Comparison of ENCODE assay signal across 12 cellular contexts in the genomic region with DNA sequence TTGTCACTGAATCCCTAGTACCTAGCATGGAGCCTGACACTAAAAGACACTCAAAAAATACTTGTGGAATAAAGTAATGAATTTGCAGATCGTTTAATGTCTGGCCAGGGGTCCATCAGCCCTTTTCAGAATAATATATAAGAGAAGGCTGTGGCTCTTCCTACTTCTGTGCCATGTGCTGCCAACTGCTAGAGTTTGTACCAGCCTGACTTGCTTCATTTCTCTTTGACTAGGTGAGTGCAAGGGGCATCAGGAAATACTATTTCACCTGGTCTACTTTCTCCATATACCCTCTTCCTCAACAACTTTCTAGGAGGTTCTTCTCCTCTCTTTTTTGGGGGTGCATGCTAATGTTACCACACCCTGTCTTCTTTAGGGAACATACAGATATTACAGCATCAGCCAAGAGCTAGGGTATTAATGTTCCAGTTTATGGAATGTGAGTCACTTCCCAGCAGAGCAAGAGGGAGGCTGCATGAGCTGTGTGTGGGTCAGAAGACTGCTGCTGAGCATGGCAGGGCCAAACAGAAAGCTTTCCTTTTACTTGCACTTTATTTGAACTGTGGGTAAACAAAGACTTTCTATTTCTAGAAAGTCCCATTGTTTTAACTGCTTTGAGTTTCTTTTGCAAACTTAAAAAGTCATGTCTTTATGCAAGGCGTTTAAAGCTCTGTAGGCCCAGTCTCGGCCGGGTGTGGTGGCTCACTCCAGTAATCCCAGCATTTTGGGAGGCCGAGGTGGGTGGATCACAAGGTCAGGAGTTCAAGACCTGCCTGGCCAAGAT.
A peak's percentile ranks its signal among the peaks of the same experiment; 100 is the strongest.
DNase-seq lines count a peak whose midpoint lies in the region; ATAC-seq, FAIRE-seq and TF ChIP-seq lines count a peak whose summit lies in the region.
"Had no signal": no experiment of that assay in that cellular context is flagged by ENCODE, and none has a peak within 500 bp of the region (broad histone marks: within the 10 kb centered on the region; RNA-seq: fewer than 3 reads in every experiment).

No MANE protein-coding gene starts in this region.

- H3K9me3 Mint-ChIP-seq in Calu3 (ENCODE audit: low read depth, unreplicated experiment) = peaks cover 3% of the 10 kb centered on the region

- POLR2A ChIA-PET in HepG2 (lab: Yijun Ruan, JAX) = no interaction called here

- H3K27ac ChIP-seq in prostate gland (peak overlapping the region; percentile 18 to 41), HepG2 (ENCODE audit: extremely low read length, insufficient read depth, low read length) (no peak overlapping the region), MM.1S (ENCODE audit: low read length) (no peak overlapping the region)
- H3K27ac ChIP-seq: lower lobe of right lung had no signal

- H3F3A ChIP-seq in MM.1S (ENCODE audit: insufficient read depth, low read length) = no peaks in the 10 kb centered on the region

- no peak overlapping the region for H3K4me3 Mint-ChIP-seq in Calu3 (ENCODE audit: low read depth, unreplicated experiment)

- H3K27me3 ChIP-seq in adipocyte (replicated peaks; ENCODE audit: control insufficient read depth, insufficient read depth, low read length) = no peaks in the 10 kb centered on the region
- no peaks in the 10 kb centered on the region for H3K27me3 ChIP-seq in prostate gland (replicated peaks; ENCODE audit: insufficient read depth)
- H3K27me3 ChIP-seq in HepG2 (ENCODE audit: control insufficient read depth in 1 of 2, insufficient read depth in 2 of 2, low read length in 2 of 2) = no peaks in the 10 kb centered on the region
- no peaks in the 10 kb centered on the region for H3K27me3 ChIP-seq in MM.1S (replicated peaks; ENCODE audit: insufficient read depth, low read length)

- peaks cover 13% of the 10 kb centered on the region for H3K27me3 Mint-ChIP-seq in Calu3 (ENCODE audit: unreplicated experiment)

- no peak for TF ChIP-seq RAD21 in HepG2 (CRISPR knock-in tag; IDR thresholded peaks at IDR 0.05)

- 33% methylated on average over 5 of the region's 5 CpGs for WGBS in prostate gland
- WGBS in HepG2 (ENCODE audit: low lambda C conversion rate) = 8% methylated on average over 5 of the region's 5 CpGs

- no peak for FAIRE-seq in HepG2 (lab: Jason Lieb, UNC)

- no peak for TF ChIP-seq POLR2A in prostate gland (IDR thresholded peaks at IDR 0.05)
- TF ChIP-seq POLR2A in HepG2 (IDR thresholded peaks at IDR 0.05; ENCODE audit: insufficient read depth in 1 of 2, low read depth in 2 of 2, low read length in 2 of 2) = no peak

- H2AFZ ChIP-seq in HepG2 (ENCODE audit: low read length) (no peak overlapping the region), MM.1S (ENCODE audit: low read length) (no peak overlapping the region)

- H4K20me1 ChIP-seq in HepG2 (ENCODE audit: insufficient read depth, low read length) = no peaks in the 10 kb centered on the region
- H4K20me1 ChIP-seq in MM.1S (ENCODE audit: insufficient read depth, low read length) = no peaks in the 10 kb centered on the region

- H3K79me2 ChIP-seq in HepG2 (ENCODE audit: insufficient read depth, low read length) (no peaks in the 10 kb centered on the region), MM.1S (ENCODE audit: low read length) (no peaks in the 10 kb centered on the region)

- no peaks in the 10 kb centered on the region for H3K9me2 ChIP-seq in MM.1S (replicated peaks; ENCODE audit: insufficient read depth, low read length)

- no peak for ATAC-seq in HepG2

- TF ChIP-seq EP300 in HepG2 (IDR thresholded peaks at IDR 0.05; ENCODE audit: low read depth in 2 of 2, low read length in 2 of 2) (no peak), HepG2 (CRISPR knock-in tag; IDR thresholded peaks at IDR 0.05; ENCODE audit: borderline replicate concordance) (no peak)

- in situ Hi-C loops in HepG2 (cut with HindIII; ENCODE audit: extremely low pct_ligation_motif_present, low pct_unique_long_range_greater_than_20kb) = no loop called here

- DNase-seq in Calu3 (peak; percentile 4), adipocyte (ENCODE audit: low read depth) (peak; percentile 84), foreskin fibroblast (peak; percentile 84 to 90), prostate gland (ENCODE audit: low spot score) (peak; percentile 9), HepG2 (ENCODE audit: low spot score) (no peak), NCI-H2107 (lab: John Stamatoyannopoulos, UW) (no peak), NCI-H774 (lab: John Stamatoyannopoulos, UW) (no peak), MM.1S (no peak)
- DNase-seq: activated CD4-positive, alpha-beta T cell treated with anti-CD3 and anti-CD28 coated beads, Interleukin-2, amount 50 U/mL, for 1 hour; lower lobe of right lung; OCI-M1; stimulated activated CD4-positive, alpha-beta T cell treated with anti-CD3 and anti-CD28 coated beads, Interleukin-4, amount 100 ng/mL, for 4 hours had no signal

- H3K27ac Mint-ChIP-seq in Calu3 (ENCODE audit: unreplicated experiment) = no peak overlapping the region

- H3K4me3 ChIP-seq in adipocyte (ENCODE audit: low read length) (peak overlapping the region; percentile 39), foreskin fibroblast (ENCODE audit: low read depth in 1 of 2, low read length in 2 of 2) (no peak overlapping the region), prostate gland (no peak overlapping the region), HepG2 (replicated peaks in 1 of 3; ENCODE audit: insufficient read depth in 1 of 3, low read depth in 2 of 3, low read length in 3 of 3) (no peak overlapping the region), MM.1S (ENCODE audit: low read length) (no peak overlapping the region)
- H3K4me3 ChIP-seq: lower lobe of right lung had no signal

- H3K4me1 ChIP-seq in adipocyte (ENCODE audit: control insufficient read depth, insufficient read depth, low read length) (peaks cover 20% of the 10 kb centered on the region), prostate gland (replicated peaks) (no peaks in the 10 kb centered on the region), HepG2 (ENCODE audit: insufficient read depth, low read length) (no peaks in the 10 kb centered on the region), MM.1S (ENCODE audit: low read length) (no peaks in the 10 kb centered on the region)

- intact Hi-C loops in Calu3 (cut with micrococcal nuclease; ENCODE audit: unreplicated experiment) (no loop called here), prostate gland (cut with DNase I) (no loop called here), HepG2 (cut with micrococcal nuclease; ENCODE audit: unreplicated experiment) (no loop called here)

- TF ChIP-seq CTCF in Calu3 (IDR thresholded peaks at IDR 0.05; ENCODE audit: unreplicated experiment) (no peak), foreskin fibroblast (IDR thresholded peaks at IDR 0.05; ENCODE audit: low read depth, low read length) (no peak), prostate gland (IDR thresholded peaks at IDR 0.05) (no peak), HepG2 (CRISPR knock-in tag; IDR thresholded peaks at IDR 0.05) (no peak), MM.1S (IDR thresholded peaks at IDR 0.05; ENCODE audit: low read length) (no peak)

- H3K4me1 Mint-ChIP-seq in Calu3 (ENCODE audit: low read depth, unreplicated experiment) = peaks cover 7% of the 10 kb centered on the region

- no peak overlapping the region for H3K4me2 ChIP-seq in HepG2 (ENCODE audit: low read depth, low read length)
- H3K4me2 ChIP-seq in MM.1S (ENCODE audit: low read depth, low read length) = no peak overlapping the region

- no peaks in the 10 kb centered on the region for H3K36me3 ChIP-seq in adipocyte (ENCODE audit: control insufficient read depth, insufficient read depth, low read length, severe bottlenecking)
- H3K36me3 ChIP-seq in prostate gland = no peaks in the 10 kb centered on the region
- no peaks in the 10 kb centered on the region for H3K36me3 ChIP-seq in HepG2 (replicated peaks in 1 of 2; ENCODE audit: control insufficient read depth in 1 of 2, insufficient read depth in 2 of 2, low read length in 2 of 2)
- H3K36me3 ChIP-seq in MM.1S (replicated peaks; ENCODE audit: insufficient read depth, low read length) = no peaks in the 10 kb centered on the region
- H3K36me3 ChIP-seq: lower lobe of right lung had no signal

- no peaks in the 10 kb centered on the region for H3K36me3 Mint-ChIP-seq in Calu3 (ENCODE audit: insufficient read depth, unreplicated experiment)

- BruUV-seq in Calu3 (replicated peaks; lab: Mats Ljungman, UMichigan) (no TSS peak), HepG2 (replicated peaks; lab: Mats Ljungman, UMichigan) (no TSS peak)

- H3K9ac ChIP-seq in adipocyte (ENCODE audit: low read length) (peak overlapping the region; percentile 41), HepG2 (ENCODE audit: insufficient read depth, low read depth, low read length) (no peak overlapping the region), MM.1S (ENCODE audit: low read length) (no peak overlapping the region)

- CTCF ChIA-PET in Calu3 (lab: Charles Lee) = interaction anchor here (1.2 kb wide), 1 partner anchor 9 kb away, joined by 3 read pairs; no protein-coding TSS in a partner anchor
- CTCF ChIA-PET in HepG2 (lab: Yijun Ruan, JAX; ENCODE audit: low intra/inter-chr PET ratio, low total read pairs) = no interaction called here

- H3K9me3 ChIP-seq in adipocyte (ENCODE audit: control insufficient read depth, low read length) = peaks cover 3% of the 10 kb centered on the region
- no peaks in the 10 kb centered on the region for H3K9me3 ChIP-seq in prostate gland
- H3K9me3 ChIP-seq in HepG2 (ENCODE audit: low read length) = no peaks in the 10 kb centered on the region
- no peaks in the 10 kb centered on the region for H3K9me3 ChIP-seq in MM.1S (replicated peaks; ENCODE audit: insufficient read depth, low read length)
- H3K9me3 ChIP-seq: lower lobe of right lung had no signal

TF ChIP-seq in HepG2, 621 proteins besides CTCF, POLR2A, EP300 and RAD21:
- TF ChIP-seq KAT2B (IDR thresholded peaks at IDR 0.05; ENCODE audit: borderline replicate concordance, low read depth, low read length) = no peak

Comparison
In these comparisons a context has a peak if more than half of its experiments do, and no peak if none do; other contexts are left out.
1. DNase-seq: peak in Calu3 (single experiment), adipocyte (single experiment), foreskin fibroblast (2 of 2) and prostate gland (single experiment); none in HepG2 (single experiment), NCI-H2107 (single experiment), NCI-H774 (single experiment) and MM.1S (single experiment).
2. H3K27ac ChIP-seq: peak in prostate gland (2 of 2); none in HepG2 (single experiment) and MM.1S (single experiment).